ENCODE assay signal across 23 cellular contexts in the genomic region with DNA sequence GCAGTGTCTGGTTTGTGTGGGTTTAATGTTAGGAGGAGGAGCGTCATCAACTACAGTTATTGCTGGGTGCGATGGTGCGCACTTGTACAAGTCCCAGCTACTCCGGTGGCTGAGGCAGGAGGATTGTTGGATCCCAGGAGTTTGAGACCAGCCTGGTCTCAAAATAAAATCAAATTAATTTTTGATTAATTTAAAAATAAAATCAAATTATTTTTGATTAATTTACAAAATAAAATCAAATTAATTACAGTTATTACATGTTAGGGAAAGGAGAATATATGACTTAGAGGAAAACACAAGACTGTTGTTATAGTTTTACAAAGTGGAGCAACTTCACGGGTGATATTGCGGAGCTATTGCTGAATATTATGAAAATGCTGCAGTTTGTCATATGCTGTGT. TPM values are rescaled to one million over a fixed set of nuclear protein-coding genes. Genes with fewer than 3 reads are reported as not detected.
"Had no signal": no experiment of that assay in that cellular context is flagged by ENCODE, and none has a peak within 500 bp of the region (broad histone marks: within the 10 kb centered on the region; RNA-seq: fewer than 3 reads in every experiment).

No MANE protein-coding gene starts in this region.

- H3K9me3 ChIP-seq: heart right ventricle, left ventricle myocardium inferior, ovary, right atrium auricular region, right lobe of liver, stomach, testis, thyroid gland, transverse colon, upper lobe of right lung had no signal

- H3K4me3 Mint-ChIP-seq: memory B cell; naive thymus-derived CD8-positive, alpha-beta T cell; nephron; neural crest cell; stimulated activated naive B cell treated with anti-CD40 and anti-IgM and Interleukin-4, amounts not matched to agents 10 μg/mL and 1 μg/mL and 100 μg/mL, for 72 hours had no signal

- H3K27ac ChIP-seq: hepatocyte, left ventricle myocardium inferior, ovary, right atrium auricular region, right lobe of liver, stomach, testis, thyroid gland, transverse colon had no signal

- H3K4me3 ChIP-seq: heart right ventricle, hepatocyte, left ventricle myocardium inferior, ovary, right atrium auricular region, right lobe of liver, stomach, testis, thyroid gland, transverse colon, upper lobe of right lung had no signal

- H3K27me3 ChIP-seq: hepatocyte, ovary, right atrium auricular region, right lobe of liver, stomach, testis, thyroid gland, transverse colon, upper lobe of right lung had no signal

- H3K27ac Mint-ChIP-seq: memory B cell; naive thymus-derived CD8-positive, alpha-beta T cell; nephron; stimulated activated naive B cell treated with anti-CD40 and anti-IgM and Interleukin-4, amounts not matched to agents 10 μg/mL and 1 μg/mL and 100 μg/mL, for 72 hours had no signal

- H3K36me3 Mint-ChIP-seq: memory B cell; naive thymus-derived CD8-positive, alpha-beta T cell; stimulated activated naive B cell treated with anti-CD40 and anti-IgM and Interleukin-4, amounts not matched to agents 10 μg/mL and 1 μg/mL and 100 μg/mL, for 72 hours had no signal

- DNase-seq: heart right ventricle; islet precursor cell; left ventricle myocardium inferior; naive thymus-derived CD8-positive, alpha-beta T cell; ovary; right lobe of liver; stimulated activated CD4-positive, alpha-beta T cell treated with anti-CD3 and anti-CD28 coated beads, Interleukin-12 subunit alpha, Interleukin-12 subunit beta, amount 100 ng/mL, for 4 hours; stimulated activated CD4-positive, alpha-beta T cell treated with anti-CD3 and anti-CD28 coated beads, Interleukin-15, amount 100 ng/mL, for 24 hours; stimulated activated CD4-positive, alpha-beta T cell treated with anti-CD3 and anti-CD28 coated beads, Interleukin-2, amount 100 ng/mL, for 24 hours; stimulated activated CD4-positive, alpha-beta T cell treated with anti-CD3 and anti-CD28 coated beads, Interleukin-4, amount 100 ng/mL, for 1 hour; stimulated activated naive B cell treated with anti-CD40 and anti-IgM and Interleukin-4, amounts not matched to agents 10 μg/mL and 1 μg/mL and 100 μg/mL, for 72 hours; stimulated activated naive CD8-positive, alpha-beta T cell treated with anti-CD3 and anti-CD28 coated beads, Interleukin-15, Interleukin-2, amounts not matched to agents 100 U/mL and 50 U/mL, for 24 hours; stomach; testis; thyroid gland; transverse colon; upper lobe of right lung had no signal

- H3K36me3 ChIP-seq: heart right ventricle, left ventricle myocardium inferior, ovary, right atrium auricular region, right lobe of liver, stomach, thyroid gland, transverse colon, upper lobe of right lung had no signal

- H2AFZ ChIP-seq: hepatocyte had no signal

- ATAC-seq: heart right ventricle; naive thymus-derived CD8-positive, alpha-beta T cell; right lobe of liver; stimulated activated naive B cell treated with anti-CD40 and anti-IgM and Interleukin-4, amounts not matched to agents 10 μg/mL and 1 μg/mL and 100 μg/mL, for 72 hours; stimulated activated naive CD8-positive, alpha-beta T cell treated with anti-CD3 and anti-CD28 coated beads, Interleukin-15, Interleukin-2, amounts not matched to agents 100 U/mL and 50 U/mL, for 24 hours; upper lobe of right lung had no signal

- H3K79me2 ChIP-seq: hepatocyte had no signal

- H3K4me1 Mint-ChIP-seq: memory B cell; naive thymus-derived CD8-positive, alpha-beta T cell; stimulated activated naive B cell treated with anti-CD40 and anti-IgM and Interleukin-4, amounts not matched to agents 10 μg/mL and 1 μg/mL and 100 μg/mL, for 72 hours had no signal

- H3K4me2 ChIP-seq: hepatocyte had no signal

- H3K9me3 Mint-ChIP-seq: naive thymus-derived CD8-positive, alpha-beta T cell; nephron; neural crest cell; stimulated activated naive B cell treated with anti-CD40 and anti-IgM and Interleukin-4, amounts not matched to agents 10 μg/mL and 1 μg/mL and 100 μg/mL, for 72 hours had no signal

- H3K4me1 ChIP-seq: right lobe of liver, stomach, testis, transverse colon had no signal

RNA-seq across cellular contexts. Expression of gene ADGRF5, which starts 34.7 kb away (rescaled TPM):
- total RNA-seq: naive thymus-derived CD8-positive, alpha-beta T cell; progenitor cell of endocrine pancreas had no signal
- polyA plus RNA-seq: naive thymus-derived CD8-positive, alpha-beta T cell had no signal
